Comparison of ENCODE assay signal across 27 cellular contexts in genomic region chr10:62479523-62479922, GRCh38.
"Had no signal": no experiment of that assay in that cellular context is flagged by ENCODE, and none has a peak within 500 bp of the region (broad histone marks: within the 10 kb centered on the region; RNA-seq: fewer than 3 reads in every experiment).

No MANE protein-coding gene starts in this region.

- H3K4me2 ChIP-seq: neural progenitor cell had no signal

- H3K9me3 ChIP-seq: ovary, psoas muscle, right lobe of liver, sigmoid colon, testis, tibial artery, transverse colon, upper lobe of right lung, vagina had no signal

- H3K4me1 ChIP-seq: neural progenitor cell, parathyroid adenoma, psoas muscle, right lobe of liver, sigmoid colon, testis, tibial artery, transverse colon, upper lobe of right lung, vagina had no signal

- H3K79me2 ChIP-seq: parathyroid adenoma had no signal

- H3K4me3 ChIP-seq: neural progenitor cell, ovary, psoas muscle, right lobe of liver, sigmoid colon, spleen, suprapubic skin, testis, tibial artery, transverse colon, upper lobe of right lung, vagina had no signal

- DNase-seq: natural killer cell; occipital lobe; ovary; posterior cingulate gyrus; psoas muscle; right cardiac atrium; right lobe of liver; sigmoid colon; small intestine; spleen; stimulated activated CD4-positive, alpha-beta T cell treated with anti-CD3 and anti-CD28 coated beads, Interleukin-12 subunit alpha, Interleukin-12 subunit beta, amount 100 ng/mL, for 4 hours; stimulated activated CD4-positive, alpha-beta T cell treated with anti-CD3 and anti-CD28 coated beads, Interleukin-1b, Interleukin-23, amount 100 ng/mL, for 48 hours; stimulated activated CD4-positive, alpha-beta T cell treated with anti-CD3 and anti-CD28 coated beads, Interleukin-4, amount 100 ng/mL, for 1 hour; stimulated activated CD4-positive, alpha-beta T cell treated with anti-CD3 and anti-CD28 coated beads, Interleukin-4, amount 100 ng/mL, for 4 hours; stimulated activated CD8-positive, alpha-beta memory T cell treated with anti-CD3 and anti-CD28 coated beads, Interleukin-4, amount 100 ng/mL, for 48 hours; stimulated activated naive CD4-positive, alpha-beta T cell; stimulated activated naive CD8-positive, alpha-beta T cell treated with anti-CD3 and anti-CD28 coated beads, Interleukin-15, amount 100 ng/mL, for 72 hours; stimulated activated naive CD8-positive, alpha-beta T cell treated with anti-CD3 and anti-CD28 coated beads, Interleukin-15, Interleukin-2, amounts not matched to agents 100 U/mL and 50 U/mL, for 24 hours; substantia nigra; testis; tibial artery; transverse colon; upper lobe of right lung had no signal

- H2AFZ ChIP-seq: neural progenitor cell, parathyroid adenoma had no signal

- H3K27me3 ChIP-seq: neural progenitor cell, ovary, right lobe of liver, sigmoid colon, spleen, suprapubic skin, testis, tibial artery, transverse colon, upper lobe of right lung, vagina had no signal

- H3K27ac ChIP-seq: neural progenitor cell, ovary, parathyroid adenoma, psoas muscle, right lobe of liver, sigmoid colon, spleen, suprapubic skin, testis, tibial artery, transverse colon, upper lobe of right lung, vagina had no signal

- H3K9ac ChIP-seq: neural progenitor cell, parathyroid adenoma had no signal

- H3K36me3 ChIP-seq: neural progenitor cell, ovary, right lobe of liver, sigmoid colon, spleen, suprapubic skin, tibial artery, transverse colon, upper lobe of right lung, vagina had no signal
